ENCODE assay signal across 23 cellular contexts in the genomic region with DNA sequence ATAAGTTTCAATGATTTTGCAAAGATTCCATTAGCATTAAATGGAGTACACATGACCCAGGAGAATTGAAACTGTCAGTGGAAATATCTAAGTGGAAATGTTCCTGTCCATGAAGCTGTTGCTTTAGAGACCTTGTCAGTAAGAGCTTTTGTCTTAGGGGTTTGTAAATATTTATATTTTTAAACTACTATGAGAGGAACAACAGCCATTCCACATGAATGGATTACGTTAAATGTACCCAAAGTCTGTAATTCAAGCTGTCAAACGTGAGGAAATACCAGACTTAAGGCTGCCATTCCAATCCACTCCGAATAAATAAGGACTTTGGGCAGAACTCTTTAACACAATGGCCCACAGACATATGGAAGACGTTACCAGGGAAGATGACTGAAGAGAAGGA.
"Had no signal": no experiment of that assay in that cellular context is flagged by ENCODE, and none has a peak within 500 bp of the region (broad histone marks: within the 10 kb centered on the region; RNA-seq: fewer than 3 reads in every experiment).

No MANE protein-coding gene starts in this region.

- DNase-seq: activated CD4-positive, alpha-beta memory T cell treated with anti-CD3 and anti-CD28 coated beads, Interleukin-2, amount 10 ng/mL, durations not matched to agents 7 days and 5 days; activated CD4-positive, alpha-beta T cell treated with anti-CD3 and anti-CD28 coated beads, Interleukin-2, amount 10 ng/mL, durations not matched to agents 7 days and 5 days; activated CD4-positive, CD25-positive, alpha-beta regulatory T cell; activated gamma-delta T cell; activated naive CD4-positive, alpha-beta T cell treated with anti-CD3 and anti-CD28 coated beads for 36 hours; activated T-cell treated with anti-CD3 and anti-CD28 coated beads for 4 hours; activated T-cell treated with anti-CD3 and anti-CD28 coated beads, Interleukin-2, amount 50 U/mL, for 48 hours; brain microvascular endothelial cell; MM.1S; NCI-H1105 treated with DMSO at 0.1 percent for 48 hours; NCI-H1436 treated with DMSO at 0.1 percent for 48 hours; NCI-H187; NCI-H2081; NCI-H524; PC-3; SHP77; T-cell; T-helper 2 cell; T1000 had no signal

- H3K4me3 ChIP-seq: cardiac muscle cell, SJSA1 had no signal

- H3K27me3 ChIP-seq: brain microvascular endothelial cell, cardiac muscle cell, SJSA1 had no signal

- FAIRE-seq: RCC 7860 had no signal

- H3K27ac ChIP-seq: brain microvascular endothelial cell, cardiac muscle cell, SJSA1, VCaP had no signal

- H3K36me3 ChIP-seq: brain microvascular endothelial cell, cardiac muscle cell, SJSA1 had no signal

- H3K9me3 ChIP-seq: SJSA1 had no signal
